ENCODE assay signal across 1 cellular context in genomic region chr17:78253946-78254672, GRCh38.
A peak's percentile ranks its signal among the peaks of the same experiment; 100 is the strongest.
TF ChIP-seq lines count a peak whose summit lies in the region.

No MANE protein-coding gene starts in this region.

TF ChIP-seq in HepG2, 621 proteins besides CTCF, POLR2A, EP300 and RAD21 (continued from another document and continues in another):
- TF ChIP-seq AFF4 (CRISPR knock-in tag; IDR thresholded peaks at IDR 0.05) (no peak; the same call in 1 of the 2 replicates), GTF2F1 (IDR thresholded peaks at IDR 0.05; ENCODE audit: low read length) (no peak), ZNF564 (CRISPR knock-in tag; IDR thresholded peaks at IDR 0.05) (peak; percentile 94), ATF7-NPFF (CRISPR knock-in tag; IDR thresholded peaks at IDR 0.05; ENCODE audit: low read depth) (peak; percentile 95), PRDM15 (CRISPR knock-in tag; IDR thresholded peaks at IDR 0.05) (0 out of 2 replicates have a peak, but pooled peaks have one; percentile 16), ZNF160 (CRISPR knock-in tag; IDR thresholded peaks at IDR 0.05) (peak; percentile 90), GABPA (IDR thresholded peaks at IDR 0.05; ENCODE audit: low read depth, low read length) (peak; percentile 31; the same call in 1 of the 2 replicates), GABPA (CRISPR knock-in tag; IDR thresholded peaks at IDR 0.05; ENCODE audit: low read depth) (peak; percentile 75), ZNF180 (CRISPR knock-in tag; IDR thresholded peaks at IDR 0.05; ENCODE audit: borderline replicate concordance, low read depth) (no peak), U2AF2 (IDR thresholded peaks at IDR 0.05; ENCODE audit: low read depth, low read length) (no peak), CSRNP1 (CRISPR knock-in tag; IDR thresholded peaks at IDR 0.05) (peak; percentile 79; the same call in 1 of the 2 replicates), KAT2B (IDR thresholded peaks at IDR 0.05; ENCODE audit: borderline replicate concordance, low read depth, low read length) (no peak), PHF8 (CRISPR knock-in tag; IDR thresholded peaks at IDR 0.05) (peak; percentile 97), CBX5 (CRISPR knock-in tag; IDR thresholded peaks at IDR 0.05; ENCODE audit: borderline replicate concordance) (peak; percentile 87; the same call in 1 of the 2 replicates), LBX2 (CRISPR knock-in tag; IDR thresholded peaks at IDR 0.05; ENCODE audit: borderline replicate concordance) (0 out of 2 replicates have a peak, but pooled peaks have one; percentile 77), E2F5 (CRISPR knock-in tag; conservative IDR thresholded peaks at IDR 0.05) (no peak; the same call in 1 of the 2 replicates), E2F2 (CRISPR knock-in tag; IDR thresholded peaks at IDR 0.05; ENCODE audit: borderline replicate concordance) (0 out of 2 replicates have a peak, but pooled peaks have one; percentile 66), ATF6 (CRISPR knock-in tag; conservative IDR thresholded peaks at IDR 0.05) (no peak), SAP130 (CRISPR knock-in tag; IDR thresholded peaks at IDR 0.05; ENCODE audit: low read depth) (peak; percentile 83), HINFP (CRISPR knock-in tag; IDR thresholded peaks at IDR 0.05; ENCODE audit: low read depth) (peak; percentile 30; the same call in 1 of the 2 replicates), ZNF24 (IDR thresholded peaks at IDR 0.05) (no peak), ZBTB46 (CRISPR knock-in tag; IDR thresholded peaks at IDR 0.05; ENCODE audit: borderline replicate concordance) (no peak), NCOA2 (CRISPR knock-in tag; IDR thresholded peaks at IDR 0.05) (peak; percentile 26; the same call in 1 of the 2 replicates), RFX3 (CRISPR knock-in tag; IDR thresholded peaks at IDR 0.05) (no peak), ZZZ3 (CRISPR knock-in tag; IDR thresholded peaks at IDR 0.05; ENCODE audit: borderline replicate concordance) (no peak), RAD51 (IDR thresholded peaks at IDR 0.05; ENCODE audit: borderline replicate concordance) (no peak), ZNF251 (CRISPR knock-in tag; IDR thresholded peaks at IDR 0.05) (no peak), ZNF337 (CRISPR knock-in tag; IDR thresholded peaks at IDR 0.05; ENCODE audit: borderline replicate concordance, low read depth) (no peak), HDAC6 (IDR thresholded peaks at IDR 0.05; ENCODE audit: low read depth, low read length) (no peak), FOXA1 (IDR thresholded peaks at IDR 0.05) (no peak), FOXA1 (CRISPR knock-in tag; IDR thresholded peaks at IDR 0.05) (no peak), ZNF383 (CRISPR knock-in tag; IDR thresholded peaks at IDR 0.05; ENCODE audit: borderline replicate concordance) (no peak), TOPORS (CRISPR knock-in tag; IDR thresholded peaks at IDR 0.05) (peak; percentile 75), FOXK1 (CRISPR knock-in tag; IDR thresholded peaks at IDR 0.05; ENCODE audit: borderline replicate concordance, low read depth) (peak; percentile 60; the same call in 1 of the 2 replicates), ZBTB7B (CRISPR knock-in tag; IDR thresholded peaks at IDR 0.05) (peak; percentile 98), ZNF282 (IDR thresholded peaks at IDR 0.05; ENCODE audit: partially characterized antibody) (no peak), NONO (IDR thresholded peaks at IDR 0.05) (no peak), NONO (CRISPR knock-in tag; conservative IDR thresholded peaks at IDR 0.05) (peak; percentile 91), MTERF4 (CRISPR knock-in tag; IDR thresholded peaks at IDR 0.05) (peak; percentile 94), PPARG (CRISPR knock-in tag; conservative IDR thresholded peaks at IDR 0.05) (peak; percentile 60; the same call in 1 of the 2 replicates)
